8 cellular contexts compared by ENCODE assay signal in genomic region chr1:157483635-157484034, GRCh38.
"Had no signal": no experiment of that assay in that cellular context is flagged by ENCODE, and none has a peak within 500 bp of the region (broad histone marks: within the 10 kb centered on the region; RNA-seq: fewer than 3 reads in every experiment).

No MANE protein-coding gene starts in this region.

- H2AFZ ChIP-seq: GM23248, GM23338 had no signal

- DNase-seq: GM23248, GOT3, H7, H9, HCEC 1CT, HFFc6 had no signal

- H3K27ac ChIP-seq: GM23248 had no signal

- H3K4me3 ChIP-seq: GM23248, GM23338, HAP-1 had no signal

- H3K9ac ChIP-seq: GM23248 had no signal

- H3K4me2 ChIP-seq: GM23338 had no signal

- H3K36me3 ChIP-seq: HAP-1 had no signal
